ENCODE assay signal across 25 cellular contexts in the genomic region with DNA sequence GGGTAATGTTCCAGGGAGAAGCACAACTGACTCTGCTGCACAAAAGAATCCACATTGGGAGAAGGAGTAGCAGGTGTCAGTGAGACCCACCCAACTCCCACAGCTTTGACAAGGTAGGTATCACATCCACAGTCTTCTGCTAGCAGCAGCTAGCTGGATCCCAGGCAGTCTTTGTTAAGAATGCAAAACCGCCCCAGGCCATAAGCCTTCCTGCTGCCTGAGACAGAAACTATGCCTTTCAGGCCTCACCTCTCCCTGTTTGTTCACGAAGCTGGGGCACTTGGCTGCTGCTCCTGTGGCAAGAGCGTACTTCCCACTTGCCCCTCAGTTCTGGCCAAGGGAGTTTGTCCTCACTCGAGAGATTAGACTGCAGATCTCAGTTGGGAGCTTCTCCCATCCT.
"Had no signal": no experiment of that assay in that cellular context is flagged by ENCODE, and none has a peak within 500 bp of the region (broad histone marks: within the 10 kb centered on the region; RNA-seq: fewer than 3 reads in every experiment).

No MANE protein-coding gene starts in this region.

- H3K9me3 ChIP-seq: colonic mucosa, esophagus squamous epithelium, gastrocnemius medialis, left lung, lower lobe of right lung had no signal

- ATAC-seq: effector memory CD8-positive, alpha-beta T cell; esophagus mucosa; gastrocnemius medialis; left cardiac atrium; left lung; lower lobe of right lung; naive thymus-derived CD4-positive, alpha-beta T cell had no signal

- H3K27ac ChIP-seq: colonic mucosa, epithelial cell of prostate, esophagus squamous epithelium, gastrocnemius medialis, heart right ventricle, left lung, lower lobe of right lung had no signal

- H3K4me3 Mint-ChIP-seq: dendritic cell treated with granulocyte-macrophage colony-stimulating factor and Interleukin-4, amounts not matched to agents 40 ng/mL and 50 ng/mL, for 4 days; effector memory CD8-positive, alpha-beta T cell; endodermal cell; immature natural killer cell; naive thymus-derived CD4-positive, alpha-beta T cell had no signal

- H3K4me1 ChIP-seq: colonic mucosa, esophagus squamous epithelium, gastrocnemius medialis, heart right ventricle, left lung, lower lobe of right lung had no signal

- H3K27me3 ChIP-seq: colonic mucosa, esophagus squamous epithelium, gastrocnemius medialis, heart right ventricle, left lung had no signal

- H3K27me3 Mint-ChIP-seq: dendritic cell treated with granulocyte-macrophage colony-stimulating factor and Interleukin-4, amounts not matched to agents 40 ng/mL and 50 ng/mL, for 4 days; effector memory CD8-positive, alpha-beta T cell; naive thymus-derived CD4-positive, alpha-beta T cell had no signal

- H3K9me3 Mint-ChIP-seq: dendritic cell treated with granulocyte-macrophage colony-stimulating factor and Interleukin-4, amounts not matched to agents 40 ng/mL and 50 ng/mL, for 4 days; effector memory CD8-positive, alpha-beta T cell had no signal

- H3K4me1 Mint-ChIP-seq: immature natural killer cell had no signal

- DNase-seq: colonic mucosa; cortex of kidney; effector CD8-positive, alpha-beta T cell; effector memory CD8-positive, alpha-beta T cell; endodermal cell; erythroblast; esophagus squamous epithelium; foreskin fibroblast; foreskin melanocyte; gastrocnemius medialis; glutamatergic neuron; head of caudate nucleus; heart right ventricle; hippocampal formation; immature natural killer cell; left cardiac atrium; left lung; left ventricle myocardium superior; lower lobe of right lung; mesenchymal stem cell; midbrain; naive thymus-derived CD4-positive, alpha-beta T cell had no signal

- H3K36me3 ChIP-seq: colonic mucosa had no signal

- H3K27ac Mint-ChIP-seq: dendritic cell treated with granulocyte-macrophage colony-stimulating factor and Interleukin-4, amounts not matched to agents 40 ng/mL and 50 ng/mL, for 4 days; effector memory CD8-positive, alpha-beta T cell; endodermal cell; immature natural killer cell had no signal

- H3K4me3 ChIP-seq: colonic mucosa, esophagus squamous epithelium, gastrocnemius medialis, heart right ventricle, left lung, lower lobe of right lung had no signal
